In the genomic region with DNA sequence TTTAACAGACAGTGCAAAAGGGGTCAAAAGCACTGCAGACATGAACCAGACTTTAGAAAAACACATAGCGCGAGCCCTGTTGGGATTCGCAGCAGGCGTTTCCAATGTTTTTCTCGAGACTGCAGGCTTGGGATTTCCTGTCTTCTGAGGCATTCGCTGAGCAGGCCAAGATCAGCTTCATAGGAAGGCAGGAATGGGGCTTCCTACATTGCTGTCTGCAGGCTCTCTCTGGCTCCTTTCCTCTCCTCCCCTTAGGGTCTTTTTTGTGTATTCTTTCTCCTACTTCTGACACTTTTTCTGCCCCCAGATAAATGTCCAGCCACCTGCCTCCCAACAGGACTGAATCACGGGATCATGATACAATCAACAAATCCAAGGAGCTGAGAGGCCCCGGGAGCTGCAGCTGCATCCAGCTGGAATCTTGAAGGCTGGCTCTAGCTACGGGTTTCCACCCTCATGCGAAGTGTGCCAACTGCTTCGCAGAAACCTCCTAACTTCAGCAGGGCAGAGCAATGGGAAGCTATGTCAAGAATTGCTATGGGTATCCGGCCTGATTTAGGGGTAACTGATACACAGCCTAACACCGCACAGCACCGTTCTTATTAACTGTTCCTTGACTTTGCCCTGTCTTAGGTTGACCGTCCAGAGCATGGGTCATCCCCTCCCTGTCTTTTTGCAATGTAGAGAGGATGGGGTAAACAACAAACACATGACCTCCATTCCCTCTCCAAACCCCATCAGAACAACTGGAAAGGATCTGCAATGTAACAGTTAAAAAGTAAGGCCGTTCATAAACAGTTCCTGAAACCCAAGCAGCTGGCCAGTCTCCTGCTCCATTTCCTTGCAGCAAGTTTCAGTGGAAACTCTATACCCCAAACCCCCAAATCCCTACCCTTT, we compare ENCODE assay signal across 9 cellular contexts. TPM values are rescaled to one million over a fixed set of nuclear protein-coding genes. Genes with fewer than 3 reads are reported as not detected.
DNase-seq lines count a peak whose midpoint lies in the region; TF ChIP-seq lines count a peak whose summit lies in the region.
"Had no signal": no experiment of that assay in that cellular context is flagged by ENCODE, and none has a peak within 500 bp of the region (broad histone marks: within the 10 kb centered on the region; RNA-seq: fewer than 3 reads in every experiment).

No MANE protein-coding gene starts in this region.

- H3K4me3 ChIP-seq in MG63 = no peak overlapping the region
- peak overlapping the region in 1 of 4 donors; percentile 22 for H3K4me3 ChIP-seq in esophagus squamous epithelium
- no peak overlapping the region for H3K4me3 ChIP-seq in suprapubic skin

- TF ChIP-seq CTCF in esophagus squamous epithelium (IDR thresholded peaks at IDR 0.05) = no peak
- no peak for TF ChIP-seq CTCF in suprapubic skin (IDR thresholded peaks at IDR 0.05)

- H3K4me1 ChIP-seq in esophagus squamous epithelium (peaks cover 0 to 46% (median 22%) of the 10 kb centered on the region in 3 donors), suprapubic skin (peaks cover 30% of the 10 kb centered on the region)

- H3K27ac ChIP-seq in esophagus squamous epithelium (peak overlapping the region in 3 of 4 donors; percentile 25 to 75 (median 72)), suprapubic skin (peak overlapping the region; percentile 43)

- no peak for TF ChIP-seq EP300 in suprapubic skin (IDR thresholded peaks at IDR 0.05)

- H3K9me3 ChIP-seq in MG63 = no peaks in the 10 kb centered on the region
- H3K9me3 ChIP-seq in esophagus squamous epithelium = no peaks in the 10 kb centered on the region
- no peaks in the 10 kb centered on the region for H3K9me3 ChIP-seq in suprapubic skin

- H3K36me3 ChIP-seq in MG63 (peaks cover 23% of the 10 kb centered on the region), esophagus squamous epithelium (peaks cover 0 to 19% (median 8%) of the 10 kb centered on the region in 3 donors), suprapubic skin (peaks cover 14% of the 10 kb centered on the region)

- DNase-seq in MG63 (peak; percentile 79), esophagus squamous epithelium (lab: John Stamatoyannopoulos, UW) (no peak), mucosa of gallbladder (ENCODE audit: low spot score) (peak; percentile 63), suprapubic skin (ENCODE audit: low spot score in 2 of 2) (no peak), CD1c-positive myeloid dendritic cell (ENCODE audit: extremely low spot score) (no peak), DMS153 treated with DMSO at 0.1 percent for 48 hours (lab: John Stamatoyannopoulos, UW; ENCODE audit: unreplicated experiment) (no peak), germinal center (ENCODE audit: low spot score) (no peak)
- DNase-seq in stimulated activated CD4-positive, alpha-beta T cell treated with anti-CD3 and anti-CD28 coated beads, Interleukin-2, amount 100 ng/mL, for 48 hours = no peak
- DNase-seq: activated B cell treated with CpG ODN at 0.5 μM for 24 hours had no signal

- TF ChIP-seq POLR2A in esophagus squamous epithelium (IDR thresholded peaks at IDR 0.05) (no peak), suprapubic skin (IDR thresholded peaks at IDR 0.05) (no peak)

- WGBS in esophagus squamous epithelium, 2 donors = 36 to 45% methylated on average over 14 to 16 of the region's 16 CpGs
- WGBS in suprapubic skin = 27% methylated on average over 16 of the region's 16 CpGs

- H3K27me3 ChIP-seq in MG63 = no peaks in the 10 kb centered on the region
- H3K27me3 ChIP-seq in esophagus squamous epithelium = no peaks in the 10 kb centered on the region
- no peaks in the 10 kb centered on the region for H3K27me3 ChIP-seq in suprapubic skin

- intact Hi-C loops in esophagus squamous epithelium (cut with DNase I) = no loop called here

RNA-seq across cellular contexts. Expression of gene SNX5, which starts 31.6 kb away (rescaled TPM):
- 78.5 and 99.6 TPM in 2 replicates for total RNA-seq in MG63 (2014; rRNA removed; shearing (Covaris generic); ENCODE audit: low replicate concordance)
- 100 to 1,000 TPM in 2 of 4 donors, 10 to 100 TPM in 2; 43.6 to 137 (median 98.5) TPM for total RNA-seq in esophagus squamous epithelium
- 64.5 TPM for total RNA-seq in mucosa of gallbladder
- 100 to 1,000 TPM in 1 of 4 donors, 10 to 100 TPM in 3; 49.9 to 114 (median 64.5) TPM for total RNA-seq in suprapubic skin

RNA-seq across cellular contexts. Expression of gene MGME1, which starts 31.8 kb away (rescaled TPM):
- total RNA-seq in MG63 (2014; rRNA removed; shearing (Covaris generic); ENCODE audit: low replicate concordance) = 20.6 and 23.5 TPM in 2 replicates
- 10 to 100 TPM; 11.2 to 18.9 (median 12.0) TPM for total RNA-seq in esophagus squamous epithelium
- total RNA-seq in mucosa of gallbladder = 8.5 TPM
- total RNA-seq in suprapubic skin = 10 to 100 TPM; 30.2 to 68.1 (median 32.8) TPM

Comparison
In these comparisons a context has a peak if more than half of its experiments do, and no peak if none do; other contexts are left out.
1. DNase-seq: peak in MG63 (single experiment) and mucosa of gallbladder (single experiment); none in esophagus squamous epithelium (single experiment), suprapubic skin (0 of 2), CD1c-positive myeloid dendritic cell (single experiment), DMS153 treated with DMSO at 0.1 percent for 48 hours (single experiment), germinal center (single experiment) and stimulated activated CD4-positive, alpha-beta T cell treated with anti-CD3 and anti-CD28 coated beads, Interleukin-2, amount 100 ng/mL, for 48 hours (0 of 2).